ENCODE assay signal across 8 cellular contexts in genomic region chr21:37257526-37257966, GRCh38. TPM values are rescaled to one million over a fixed set of nuclear protein-coding genes. Genes with fewer than 3 reads are reported as not detected.
DNase-seq lines count a peak whose midpoint lies in the region; ATAC-seq, FAIRE-seq and TF ChIP-seq lines count a peak whose summit lies in the region.

No MANE protein-coding gene starts in this region.

- H3K27ac Mint-ChIP-seq in central memory CD8-positive, alpha-beta T cell (ENCODE audit: low read depth), result peak overlapping the region; percentile 94

- FAIRE-seq in HepG2 (lab: Jason Lieb, UNC), result peak; percentile 8

- TF ChIP-seq EP300 in HepG2 (IDR thresholded peaks at IDR 0.05; ENCODE audit: low read depth in 2 of 2, low read length in 2 of 2) (no peak; a peak in 1 of 4 replicates), HepG2 (CRISPR knock-in tag; IDR thresholded peaks at IDR 0.05; ENCODE audit: borderline replicate concordance) (no peak)

- H3K27ac ChIP-seq in HepG2 (ENCODE audit: extremely low read length, insufficient read depth, low read length), result peak overlapping the region; percentile 91
- peak overlapping the region; percentile 35 for H3K27ac ChIP-seq in subcutaneous abdominal adipose tissue (ENCODE audit: low read depth, low read length)
- H3K27ac ChIP-seq in MM.1S (ENCODE audit: low read length), result no peak overlapping the region

- H4K20me1 ChIP-seq in HepG2 (ENCODE audit: insufficient read depth, low read length) (no peaks in the 10 kb centered on the region), MM.1S (ENCODE audit: insufficient read depth, low read length) (peaks cover 9% of the 10 kb centered on the region; the same call in 1 of the 2 replicates)

- H3K4me2 ChIP-seq in HepG2 (ENCODE audit: low read depth, low read length) (peak overlapping the region; percentile 100), MM.1S (ENCODE audit: low read depth, low read length) (no peak overlapping the region)

- peak overlapping the region; percentile 74 for H3K4me3 Mint-ChIP-seq in central memory CD8-positive, alpha-beta T cell

- H3K9me3 ChIP-seq in HepG2 (ENCODE audit: low read length), result no peaks in the 10 kb centered on the region
- no peaks in the 10 kb centered on the region for H3K9me3 ChIP-seq in subcutaneous abdominal adipose tissue (ENCODE audit: control insufficient read depth in 5 of 5, low read length in 5 of 5)
- H3K9me3 ChIP-seq in MM.1S (replicated peaks; ENCODE audit: insufficient read depth, low read length), result no peaks in the 10 kb centered on the region

- no peaks in the 10 kb centered on the region for H3K36me3 ChIP-seq in BJ (ENCODE audit: control insufficient read depth, insufficient read depth, low read length)
- no peaks in the 10 kb centered on the region for H3K36me3 ChIP-seq in HepG2 (replicated peaks in 1 of 2; ENCODE audit: control insufficient read depth in 1 of 2, insufficient read depth in 2 of 2, low read length in 2 of 2)
- peaks cover 0 to 3% (median 0%) of the 10 kb centered on the region in 5 donors for H3K36me3 ChIP-seq in subcutaneous abdominal adipose tissue (ENCODE audit: control insufficient read depth in 5 of 5, insufficient read depth in 5 of 5, low read length in 5 of 5)
- H3K36me3 ChIP-seq in MM.1S (replicated peaks; ENCODE audit: insufficient read depth, low read length), result no peaks in the 10 kb centered on the region

- DNase-seq in BJ (ENCODE audit: low read depth), result no peak
- peak; percentile 96 for DNase-seq in OCI-M1 (lab: John Stamatoyannopoulos, UW)
- peak in 1 of 2 donors; percentile 31 for DNase-seq in central memory CD8-positive, alpha-beta T cell (ENCODE audit: low spot score in 2 of 2)
- peak; percentile 57 for DNase-seq in HepG2 (ENCODE audit: low spot score)
- DNase-seq in MM.1S, result no peak

- intact Hi-C loops in HepG2 (cut with micrococcal nuclease; ENCODE audit: unreplicated experiment), result loop anchor here (2.0 to 5.0 kb wide), 2 partner anchors 37 to 325 kb away; no protein-coding TSS in a partner anchor

- ATAC-seq in GM18868 (IDR thresholded peaks at IDR 0.05; ENCODE audit: unreplicated experiment) (peak; percentile 48), HG03103 (IDR thresholded peaks at IDR 0.05; ENCODE audit: low read depth, unreplicated experiment) (peak; percentile 28), HepG2 (peak; percentile 71)
- ATAC-seq in central memory CD8-positive, alpha-beta T cell (replicated peaks; ENCODE audit: extremely low read depth, poor library complexity, severe bottlenecking), result peak; percentile 78

- H3K27me3 ChIP-seq in BJ (ENCODE audit: control insufficient read depth, insufficient read depth, low read length), result no peaks in the 10 kb centered on the region
- H3K27me3 ChIP-seq in HepG2 (ENCODE audit: control insufficient read depth in 1 of 2, insufficient read depth in 2 of 2, low read length in 2 of 2), result no peaks in the 10 kb centered on the region
- no peaks in the 10 kb centered on the region for H3K27me3 ChIP-seq in subcutaneous abdominal adipose tissue (ENCODE audit: control insufficient read depth in 5 of 5, insufficient read depth in 4 of 5, low read length in 5 of 5)
- H3K27me3 ChIP-seq in MM.1S (replicated peaks; ENCODE audit: insufficient read depth, low read length), result no peaks in the 10 kb centered on the region

- no peaks in the 10 kb centered on the region for H3F3A ChIP-seq in MM.1S (ENCODE audit: insufficient read depth, low read length)

- no peaks in the 10 kb centered on the region for H3K27me3 Mint-ChIP-seq in central memory CD8-positive, alpha-beta T cell

- in situ Hi-C loops in HepG2 (cut with HindIII; ENCODE audit: extremely low pct_ligation_motif_present, low pct_unique_long_range_greater_than_20kb), result no loop called here

- H3K9me2 ChIP-seq in MM.1S (replicated peaks; ENCODE audit: insufficient read depth, low read length), result no peaks in the 10 kb centered on the region

- TF ChIP-seq CTCF in BJ (IDR thresholded peaks at IDR 0.05; ENCODE audit: insufficient read depth, low read depth, low read length), result no peak
- no peak for TF ChIP-seq CTCF in HepG2 (CRISPR knock-in tag; IDR thresholded peaks at IDR 0.05)
- TF ChIP-seq CTCF in MM.1S (IDR thresholded peaks at IDR 0.05; ENCODE audit: low read length), result no peak

- peak overlapping the region; percentile 35 for H2AFZ ChIP-seq in HepG2 (ENCODE audit: low read length)
- H2AFZ ChIP-seq in MM.1S (ENCODE audit: low read length), result no peak overlapping the region

- under 1% methylated on average over 19 of the region's 22 CpGs for WGBS in HepG2 (ENCODE audit: low lambda C conversion rate)

- H3K36me3 Mint-ChIP-seq in central memory CD8-positive, alpha-beta T cell (ENCODE audit: insufficient read depth), result peaks cover 13% of the 10 kb centered on the region

- POLR2A ChIA-PET in BJ (lab: Charles Lee), result no interaction called here
- POLR2A ChIA-PET in HepG2 (lab: Yijun Ruan, JAX), result interaction anchor here (2.7 kb wide), 1 partner anchor 10 kb away, joined by 18 read pairs; the partner anchor contains the start of gene VPS26C

- H3K9ac ChIP-seq in HepG2 (ENCODE audit: insufficient read depth, low read depth, low read length) (peak overlapping the region; percentile 76), subcutaneous abdominal adipose tissue (ENCODE audit: low read length in 5 of 5) (peak overlapping the region in 3 of 5 donors; percentile 65 to 79 (median 72)), MM.1S (ENCODE audit: low read length) (no peak overlapping the region)

- peaks cover 71% of the 10 kb centered on the region for H3K79me2 ChIP-seq in HepG2 (ENCODE audit: insufficient read depth, low read length)
- peaks cover 95% of the 10 kb centered on the region for H3K79me2 ChIP-seq in MM.1S (ENCODE audit: low read length)

- H3K9me3 Mint-ChIP-seq in central memory CD8-positive, alpha-beta T cell, result no peaks in the 10 kb centered on the region

- no TSS peak for BruUV-seq in HepG2 (replicated peaks; lab: Mats Ljungman, UMichigan)

- peaks cover 40% of the 10 kb centered on the region for H3K4me1 ChIP-seq in HepG2 (ENCODE audit: insufficient read depth, low read length)
- peaks cover 4 to 23% (median 23%) of the 10 kb centered on the region in 5 donors for H3K4me1 ChIP-seq in subcutaneous abdominal adipose tissue (ENCODE audit: control insufficient read depth in 5 of 5, insufficient read depth in 5 of 5, low read length in 5 of 5)
- H3K4me1 ChIP-seq in MM.1S (ENCODE audit: low read length), result no peaks in the 10 kb centered on the region

- H3K4me3 ChIP-seq in BJ (ENCODE audit: low read depth, low read length) (peak overlapping the region; percentile 48), HepG2 (replicated peaks in 1 of 3; ENCODE audit: insufficient read depth in 1 of 3, low read depth in 2 of 3, low read length in 3 of 3) (peak overlapping the region; percentile 55 to 82 (median 66)), subcutaneous abdominal adipose tissue (ENCODE audit: low read depth in 1 of 5, low read length in 5 of 5) (peak overlapping the region; percentile 68 to 88 (median 85)), MM.1S (ENCODE audit: low read length) (no peak overlapping the region)

- CTCF ChIA-PET in BJ (lab: Yijun Ruan, JAX) (interaction anchor here (0.6 to 1.5 kb wide), 3 partner anchors 9 to 306 kb away, joined by 3 to 4 read pairs (median 4); no protein-coding TSS in a partner anchor), HepG2 (lab: Yijun Ruan, JAX; ENCODE audit: low intra/inter-chr PET ratio, low total read pairs) (no interaction called here)

- TF ChIP-seq POLR2A in HepG2 (IDR thresholded peaks at IDR 0.05; ENCODE audit: insufficient read depth in 1 of 2, low read depth in 2 of 2, low read length in 2 of 2), result no peak; a peak in 1 of 4 replicates

- H3K4me1 Mint-ChIP-seq in central memory CD8-positive, alpha-beta T cell, result peaks cover 38% of the 10 kb centered on the region

- no peak for TF ChIP-seq RAD21 in HepG2 (CRISPR knock-in tag; IDR thresholded peaks at IDR 0.05)

TF ChIP-seq in HepG2, 621 proteins besides CTCF, POLR2A, EP300 and RAD21 (continues in another document):
- no peak for TF ChIP-seq HHEX (CRISPR knock-in tag; IDR thresholded peaks at IDR 0.05)
- TF ChIP-seq ZNF430 (CRISPR knock-in tag; IDR thresholded peaks at IDR 0.05), result no peak
- no peak for TF ChIP-seq GTF3A (CRISPR knock-in tag; conservative IDR thresholded peaks at IDR 0.05)

RNA-seq across cellular contexts. Expression of gene VPS26C, which starts 9.6 kb away (rescaled TPM):
- polyA plus RNA-seq in BJ (2011; rRNA removed), result 63.3 and 64.5 TPM in 2 replicates
- polyA minus RNA-seq in BJ (2011; rRNA and poly(A)+ RNA removed), result 38.7 and 41.6 TPM in 2 replicates
- 39.7 and 54.6 TPM in 2 replicates for total RNA-seq in HepG2 (2016; rRNA removed; fragmentation: Illumina TruSeq; extraction: Trizol)
- total RNA-seq in HepG2 (2016; cell fraction: cytosol; rRNA removed; fragmentation: Illumina TruSeq; extraction: Trizol; ENCODE audit: low read depth), result 13.7 and 15.5 TPM in 2 replicates
- 42.0 and 53.2 TPM in 2 replicates for total RNA-seq in HepG2 (2016; cell fraction: insoluble cytoplasmic fraction; rRNA removed; fragmentation: Illumina TruSeq; extraction: Trizol)
- 29.4 and 31.5 TPM in 2 replicates for total RNA-seq in HepG2 (2016; cell fraction: membrane; rRNA removed; fragmentation: Illumina TruSeq; extraction: Trizol)
- total RNA-seq in HepG2 (2016; cell fraction: nucleus; rRNA removed; fragmentation: Illumina TruSeq; extraction: Trizol), result 24.9 and 25.4 TPM in 2 replicates
- 30.3 and 33.0 TPM in 2 replicates for polyA plus RNA-seq in HepG2 (2011; rRNA removed)
- polyA plus RNA-seq in HepG2 (2011; cell fraction: cytosol; rRNA removed), result 29.6 and 33.2 TPM in 2 replicates
- polyA plus RNA-seq in HepG2 (2011; cell fraction: nucleus; rRNA removed), result 22.0 and 27.5 TPM in 2 replicates
- polyA plus RNA-seq in HepG2 (2012), result 26.9 and 29.8 TPM in 2 replicates
- 13.6 and 14.5 TPM in 2 replicates for polyA plus RNA-seq in HepG2 (2016; cell fraction: cytosol; fragmentation: Illumina TruSeq; extraction: Trizol; ENCODE audit: low read depth)
- 50.1 and 51.4 TPM in 2 replicates for polyA plus RNA-seq in HepG2 (2016; cell fraction: insoluble cytoplasmic fraction; fragmentation: Illumina TruSeq; extraction: Trizol; ENCODE audit: low read depth)
- 23.9 and 24.7 TPM in 2 replicates for polyA plus RNA-seq in HepG2 (2016; cell fraction: membrane; fragmentation: Illumina TruSeq; extraction: Trizol; ENCODE audit: low read depth)
- polyA plus RNA-seq in HepG2 (2016; cell fraction: nucleus; fragmentation: Illumina TruSeq; extraction: Trizol; ENCODE audit: insufficient read depth, low read depth), result 25.4 and 29.7 TPM in 2 replicates
- 23.9 and 31.1 TPM in 2 replicates for polyA minus RNA-seq in HepG2 (2011; rRNA and poly(A)+ RNA removed; ENCODE audit: low replicate concordance)
- polyA minus RNA-seq in HepG2 (2011; cell fraction: cytosol; rRNA and poly(A)+ RNA removed), result 21.5 and 24.4 TPM in 2 replicates
- polyA minus RNA-seq in HepG2 (2011; cell fraction: nucleus; rRNA and poly(A)+ RNA removed), result 38.5 and 44.3 TPM in 2 replicates

Comparison
In these comparisons a context has a peak if more than half of its experiments do, and no peak if none do; other contexts are left out.
1. DNase-seq: peak in OCI-M1 (single experiment) and HepG2 (single experiment); none in BJ (single experiment) and MM.1S (single experiment).
2. ATAC-seq: peak in every context shown above with its lines; median percentile 78 in central memory CD8-positive, alpha-beta T cell; 71 in HepG2; 48 in GM18868; 28 in HG03103.